ENCODE assay signal across 9 cellular contexts in the genomic region with DNA sequence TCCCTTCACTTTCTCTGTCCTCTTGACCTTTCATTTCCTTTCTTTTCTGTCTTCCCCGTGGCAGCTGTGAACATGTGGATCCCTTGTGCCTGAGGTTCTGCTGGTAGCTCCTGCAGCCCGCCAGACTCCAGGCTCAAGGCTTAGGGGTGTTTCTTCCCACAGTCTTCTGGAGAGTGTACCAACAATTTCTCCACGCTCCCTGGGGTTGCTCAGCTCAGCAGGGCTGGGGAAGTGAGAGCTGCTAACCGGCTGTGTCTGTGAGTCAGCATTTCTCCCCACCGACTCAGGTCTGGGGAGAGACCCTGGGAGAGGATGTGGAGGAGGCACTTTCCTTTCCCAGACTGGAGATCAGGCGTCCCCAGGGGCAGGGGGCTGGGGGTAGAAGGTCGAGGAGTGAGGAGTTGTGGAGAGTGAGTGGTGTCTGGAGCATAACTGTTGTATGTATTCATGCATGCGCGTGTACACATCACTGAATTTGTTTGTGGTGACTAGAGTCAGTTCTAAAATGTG.
A peak's percentile ranks its signal among the peaks of the same experiment; 100 is the strongest.
DNase-seq lines count a peak whose midpoint lies in the region; ATAC-seq and TF ChIP-seq lines count a peak whose summit lies in the region.
"Had no signal": no experiment of that assay in that cellular context is flagged by ENCODE, and none has a peak within 500 bp of the region (broad histone marks: within the 10 kb centered on the region; RNA-seq: fewer than 3 reads in every experiment).

No MANE protein-coding gene starts in this region.

- peak; percentile 60 for ATAC-seq in HG02642 (IDR thresholded peaks at IDR 0.05; ENCODE audit: poor library complexity, unreplicated experiment)
- ATAC-seq in HG03439 (IDR thresholded peaks at IDR 0.05; ENCODE audit: unreplicated experiment) = no peak

- H3K4me1 Mint-ChIP-seq in activated CD4-positive, alpha-beta memory T cell treated with anti-CD3 and anti-CD28 coated beads, Interleukin-2, amount 10 ng/mL, durations not matched to agents 7 days and 5 days = no peaks in the 10 kb centered on the region

- H3K4me1 ChIP-seq in BE2C = peaks cover 8% of the 10 kb centered on the region; the same call in 1 of the 2 replicates
- peaks cover 13 to 14% of the 10 kb centered on the region in 2 experiments for H3K4me1 ChIP-seq in neutrophil (ENCODE audit: control insufficient read depth in 1 of 2, insufficient read depth in 1 of 2, low read depth in 1 of 2, low read length in 1 of 2)
- H3K4me1 ChIP-seq: HAP-1 had no signal

- DNase-seq in BE2C (peak; percentile 58), SKM-1 (lab: John Stamatoyannopoulos, UW; ENCODE audit: unreplicated experiment) (peak; percentile 59), foreskin fibroblast (peak; percentile 57 to 84), cerebellum (ENCODE audit: low spot score) (no peak)
- no peak for DNase-seq in activated CD4-positive, alpha-beta memory T cell treated with anti-CD3 and anti-CD28 coated beads, Interleukin-2, amount 10 ng/mL, durations not matched to agents 7 days and 5 days

- no peak overlapping the region for H3K27ac Mint-ChIP-seq in activated CD4-positive, alpha-beta memory T cell treated with anti-CD3 and anti-CD28 coated beads, Interleukin-2, amount 10 ng/mL, durations not matched to agents 7 days and 5 days

- peaks cover 18% of the 10 kb centered on the region for H3K27me3 Mint-ChIP-seq in activated CD4-positive, alpha-beta memory T cell treated with anti-CD3 and anti-CD28 coated beads, Interleukin-2, amount 10 ng/mL, durations not matched to agents 7 days and 5 days

- peaks cover 8% of the 10 kb centered on the region for H3K9me3 Mint-ChIP-seq in activated CD4-positive, alpha-beta memory T cell treated with anti-CD3 and anti-CD28 coated beads, Interleukin-2, amount 10 ng/mL, durations not matched to agents 7 days and 5 days

- POLR2A ChIA-PET in activated CD4-positive, alpha-beta memory T cell treated with anti-CD3 and anti-CD28 coated beads, Interleukin-2, amount 10 ng/mL, durations not matched to agents 7 days and 5 days (lab: Charles Lee) = no interaction called here

- CTCF ChIA-PET in activated CD4-positive, alpha-beta memory T cell treated with anti-CD3 and anti-CD28 coated beads, Interleukin-2, amount 10 ng/mL, durations not matched to agents 7 days and 5 days (lab: Charles Lee) = no interaction called here

- H3K27ac ChIP-seq in neutrophil = peak overlapping the region; percentile 55

- H3K27me3 ChIP-seq in BE2C = no peaks in the 10 kb centered on the region
- H3K27me3 ChIP-seq in neutrophil = no peaks in the 10 kb centered on the region

- H3K9me3 ChIP-seq in BE2C (no peaks in the 10 kb centered on the region), neutrophil (no peaks in the 10 kb centered on the region)
- H3K9me3 ChIP-seq: HAP-1 had no signal

- no peak overlapping the region for H3K4me3 Mint-ChIP-seq in activated CD4-positive, alpha-beta memory T cell treated with anti-CD3 and anti-CD28 coated beads, Interleukin-2, amount 10 ng/mL, durations not matched to agents 7 days and 5 days

- no peaks in the 10 kb centered on the region for H3K36me3 Mint-ChIP-seq in activated CD4-positive, alpha-beta memory T cell treated with anti-CD3 and anti-CD28 coated beads, Interleukin-2, amount 10 ng/mL, durations not matched to agents 7 days and 5 days (ENCODE audit: low read depth)

- no peaks in the 10 kb centered on the region for H3K36me3 ChIP-seq in BE2C
- no peaks in the 10 kb centered on the region for H3K36me3 ChIP-seq in neutrophil
- H3K36me3 ChIP-seq: HAP-1 had no signal

- H3K4me3 ChIP-seq in BE2C (ENCODE audit: low read depth, low read length) (peak overlapping the region; percentile 33), foreskin fibroblast (ENCODE audit: low read depth in 1 of 2, low read length in 2 of 2) (peak overlapping the region; percentile 26 to 52), neutrophil (ENCODE audit: low read depth in 1 of 2, low read length in 1 of 2) (peak overlapping the region; percentile 39 to 54)
- H3K4me3 ChIP-seq: HAP-1 had no signal

- TF ChIP-seq CTCF in BE2C (IDR thresholded peaks at IDR 0.05; ENCODE audit: low read depth, low read length) (no peak), foreskin fibroblast (IDR thresholded peaks at IDR 0.05; ENCODE audit: low read depth, low read length) (no peak), neutrophil (IDR thresholded peaks at IDR 0.05) (no peak)

Comparison
In these comparisons a context has a peak if more than half of its experiments do, and no peak if none do; other contexts are left out.
1. DNase-seq: peak in BE2C (single experiment), SKM-1 (single experiment) and foreskin fibroblast (2 of 2); none in activated CD4-positive, alpha-beta memory T cell treated with anti-CD3 and anti-CD28 coated beads, Interleukin-2, amount 10 ng/mL, durations not matched to agents 7 days and 5 days (single experiment) and cerebellum (single experiment).
2. Peak in every context shown above with its lines, with median percentiles within 50 percentile points of each other: H3K4me3 ChIP-seq.